ENCODE assay signal across 33 cellular contexts in genomic region chr22:47054231-47055072, GRCh38.
A peak's percentile ranks its signal among the peaks of the same experiment; 100 is the strongest.
DNase-seq lines count a peak whose midpoint lies in the region; ATAC-seq, FAIRE-seq and TF ChIP-seq lines count a peak whose summit lies in the region.
"Had no signal": no experiment of that assay in that cellular context is flagged by ENCODE, and none has a peak within 500 bp of the region (broad histone marks: within the 10 kb centered on the region; RNA-seq: fewer than 3 reads in every experiment).

No MANE protein-coding gene starts in this region.

- H4K8ac ChIP-seq in mesenchymal stem cell (ENCODE audit: low read length) = no peak overlapping the region

- TF ChIP-seq CTCF in WTC11 (IDR thresholded peaks at IDR 0.05) = no peak
- no peak for TF ChIP-seq CTCF in type B pancreatic cell (conservative IDR thresholded peaks at IDR 0.05)
- TF ChIP-seq CTCF in PC-9 (conservative IDR thresholded peaks at IDR 0.05) = no peak

- peak overlapping the region in 1 of 2 experiments; percentile 64 for H3K4ac ChIP-seq in mesenchymal stem cell (ENCODE audit: low read depth in 1 of 2, low read length in 2 of 2)

- no peak overlapping the region for H3K4me3 Mint-ChIP-seq in activated naive CD8-positive, alpha-beta T cell treated with anti-CD3 and anti-CD28 coated beads for 36 hours
- H3K4me3 Mint-ChIP-seq in activated naive CD8-positive, alpha-beta T cell treated with anti-CD3 and anti-CD28 coated beads, Interleukin-2, amount 50 U/mL, for 24 hours = no peak overlapping the region
- H3K4me3 Mint-ChIP-seq in WTC11 (no peak overlapping the region), type B pancreatic cell (peak overlapping the region; percentile 56)
- H3K4me3 Mint-ChIP-seq: activated T-helper 17 cell treated with anti-CD3 and anti-CD28 coated beads, Interleukin-2, amount 50 U/mL, for 72 hours; stimulated activated memory B cell treated with anti-CD40 and anti-IgM and Interleukin-4, amounts not matched to agents 10 μg/mL and 1 μg/mL and 100 μg/mL, for 72 hours; T-cell had no signal

- H3K4me1 ChIP-seq in mesenchymal stem cell (ENCODE audit: control insufficient read depth, insufficient read depth, low read depth, low read length) (peaks cover 39% of the 10 kb centered on the region), PC-9 (replicated peaks; ENCODE audit: insufficient read depth) (no peaks in the 10 kb centered on the region)
- H3K4me1 ChIP-seq: ascending aorta, esophagus squamous epithelium, right atrium auricular region, SJSA1 had no signal

- H3K27me3 Mint-ChIP-seq in activated naive CD8-positive, alpha-beta T cell treated with anti-CD3 and anti-CD28 coated beads for 36 hours = no peaks in the 10 kb centered on the region
- H3K27me3 Mint-ChIP-seq in activated naive CD8-positive, alpha-beta T cell treated with anti-CD3 and anti-CD28 coated beads, Interleukin-2, amount 50 U/mL, for 24 hours = no peaks in the 10 kb centered on the region
- H3K27me3 Mint-ChIP-seq in WTC11 (ENCODE audit: low read depth) = no peaks in the 10 kb centered on the region
- no peaks in the 10 kb centered on the region for H3K27me3 Mint-ChIP-seq in type B pancreatic cell
- H3K27me3 Mint-ChIP-seq: activated T-helper 17 cell treated with anti-CD3 and anti-CD28 coated beads, Interleukin-2, amount 50 U/mL, for 72 hours; naive B cell; stimulated activated memory B cell treated with anti-CD40 and anti-IgM and Interleukin-4, amounts not matched to agents 10 μg/mL and 1 μg/mL and 100 μg/mL, for 72 hours; T-cell had no signal

- H3K4me1 Mint-ChIP-seq in activated naive CD8-positive, alpha-beta T cell treated with anti-CD3 and anti-CD28 coated beads for 36 hours = peaks cover 2% of the 10 kb centered on the region
- H3K4me1 Mint-ChIP-seq in activated naive CD8-positive, alpha-beta T cell treated with anti-CD3 and anti-CD28 coated beads, Interleukin-2, amount 50 U/mL, for 24 hours = peaks cover 7% of the 10 kb centered on the region
- H3K4me1 Mint-ChIP-seq in WTC11 (peaks cover 12% of the 10 kb centered on the region), type B pancreatic cell (ENCODE audit: unreplicated experiment) (peaks cover 43% of the 10 kb centered on the region)

- intact Hi-C loops in PC-9 (cut with micrococcal nuclease; ENCODE audit: unreplicated experiment) = no loop called here

- H3K36me3 ChIP-seq in mesenchymal stem cell (ENCODE audit: control insufficient read depth in 1 of 2, insufficient read depth in 2 of 2, low read depth in 1 of 2, low read length in 2 of 2) = peaks cover 6 to 45% of the 10 kb centered on the region in 2 experiments
- no peaks in the 10 kb centered on the region for H3K36me3 ChIP-seq in PC-9 (ENCODE audit: low read depth)
- H3K36me3 ChIP-seq: ascending aorta, ovary, SJSA1 had no signal

- H2BK5ac ChIP-seq in mesenchymal stem cell (ENCODE audit: low read depth, low read length, poor library complexity, severe bottlenecking) = no peak overlapping the region

- no peak for FAIRE-seq in GM12891 (lab: Jason Lieb, UNC)
- FAIRE-seq: H54, K562, urothelium cell line had no signal

- H3K36me3 Mint-ChIP-seq in activated naive CD8-positive, alpha-beta T cell treated with anti-CD3 and anti-CD28 coated beads for 36 hours = peaks cover 3% of the 10 kb centered on the region
- peaks cover 8% of the 10 kb centered on the region for H3K36me3 Mint-ChIP-seq in activated naive CD8-positive, alpha-beta T cell treated with anti-CD3 and anti-CD28 coated beads, Interleukin-2, amount 50 U/mL, for 24 hours (ENCODE audit: low read depth)
- H3K36me3 Mint-ChIP-seq in WTC11 (no peaks in the 10 kb centered on the region), type B pancreatic cell (peaks cover 9% of the 10 kb centered on the region)

- H3K18ac ChIP-seq in mesenchymal stem cell (ENCODE audit: low read depth in 1 of 2, low read length in 2 of 2) = peak overlapping the region; percentile 54 to 69

- no peaks in the 10 kb centered on the region for H3F3A ChIP-seq in PC-9 (ENCODE audit: insufficient read depth, low read depth)

- no peaks in the 10 kb centered on the region for H3K9me3 Mint-ChIP-seq in activated naive CD8-positive, alpha-beta T cell treated with anti-CD3 and anti-CD28 coated beads for 36 hours
- no peaks in the 10 kb centered on the region for H3K9me3 Mint-ChIP-seq in activated naive CD8-positive, alpha-beta T cell treated with anti-CD3 and anti-CD28 coated beads, Interleukin-2, amount 50 U/mL, for 24 hours
- no peaks in the 10 kb centered on the region for H3K9me3 Mint-ChIP-seq in WTC11
- H3K9me3 Mint-ChIP-seq in type B pancreatic cell = no peaks in the 10 kb centered on the region
- H3K9me3 Mint-ChIP-seq: activated T-helper 17 cell treated with anti-CD3 and anti-CD28 coated beads, Interleukin-2, amount 50 U/mL, for 72 hours; naive B cell; stimulated activated memory B cell treated with anti-CD40 and anti-IgM and Interleukin-4, amounts not matched to agents 10 μg/mL and 1 μg/mL and 100 μg/mL, for 72 hours; T-cell had no signal

- no peak overlapping the region for H3K23ac ChIP-seq in mesenchymal stem cell (ENCODE audit: low read length in 2 of 2)

- no peak overlapping the region for H2BK120ac ChIP-seq in mesenchymal stem cell (ENCODE audit: low read depth, low read length)

- peak overlapping the region in 1 of 2 experiments; percentile 14 for H2BK12ac ChIP-seq in mesenchymal stem cell (ENCODE audit: low read length in 2 of 2)

- H3K79me2 ChIP-seq in PC-9 (ENCODE audit: low read depth) = no peaks in the 10 kb centered on the region

- H2AFZ ChIP-seq in mesenchymal stem cell (ENCODE audit: low read depth, low read length) (no peak overlapping the region), PC-9 (no peak overlapping the region)

- no peak for ATAC-seq in activated naive CD8-positive, alpha-beta T cell treated with anti-CD3 and anti-CD28 coated beads, Interleukin-2, amount 50 U/mL, for 24 hours
- ATAC-seq in WTC11 = no peak
- ATAC-seq in GM21786 (IDR thresholded peaks at IDR 0.05; ENCODE audit: unreplicated experiment) = no peak
- ATAC-seq: activated T-helper 17 cell treated with anti-CD3 and anti-CD28 coated beads, Interleukin-2, amount 50 U/mL, for 72 hours; K562; stimulated activated memory B cell treated with anti-CD40 and anti-IgM and Interleukin-4, amounts not matched to agents 10 μg/mL and 1 μg/mL and 100 μg/mL, for 72 hours; T-cell had no signal

- no peaks in the 10 kb centered on the region for H3K9me2 ChIP-seq in PC-9 (ENCODE audit: insufficient read depth)

- H3K27me3 ChIP-seq in mesenchymal stem cell (ENCODE audit: control insufficient read depth in 1 of 2, insufficient read depth in 1 of 2, low read length in 2 of 2) (no peaks in the 10 kb centered on the region), PC-9 (ENCODE audit: insufficient read depth, low read depth) (no peaks in the 10 kb centered on the region)
- H3K27me3 ChIP-seq: ascending aorta, esophagus squamous epithelium, ovary, right atrium auricular region, SJSA1, testis had no signal

- DNase-seq in activated naive CD8-positive, alpha-beta T cell treated with anti-CD3 and anti-CD28 coated beads for 36 hours = no peak
- no peak for DNase-seq in activated naive CD8-positive, alpha-beta T cell treated with anti-CD3 and anti-CD28 coated beads, Interleukin-2, amount 50 U/mL, for 24 hours
- DNase-seq in WTC11 (ENCODE audit: low spot score) = no peak
- DNase-seq in mesenchymal stem cell = no peak
- DNase-seq in type B pancreatic cell (ENCODE audit: extremely low spot score, unreplicated experiment) = no peak
- no peak for DNase-seq in PC-9
- DNase-seq in GM12891 (ENCODE audit: insufficient read length, low spot score) = no peak
- DNase-seq: activated CD4-positive, alpha-beta T cell treated with anti-CD3 and anti-CD28 coated beads, Interleukin-2, amount 50 U/mL, for 4 hours; activated CD4-positive, CD25-positive, alpha-beta regulatory T cell; activated CD8-positive, alpha-beta memory T cell treated with anti-CD3 and anti-CD28 coated beads, Interleukin-2, amount 50 U/mL, for 4 hours; activated naive CD4-positive, alpha-beta T cell treated with anti-CD3 and anti-CD28 coated beads, Interleukin-2, amount 50 U/mL, for 16 hours; AML-193; esophagus squamous epithelium; foreskin melanocyte; GDM1; MM.1S; naive B cell; NCI-H2081 treated with DMSO at 0.1 percent for 48 hours; NCI-H345; NCI-H748 treated with DMSO at 0.1 percent for 48 hours; ovary; stimulated activated CD4-positive, alpha-beta T cell treated with anti-CD3 and anti-CD28 coated beads, Interleukin-4, amount 100 ng/mL, for 24 hours; T-cell had no signal

- H3K4me2 ChIP-seq in mesenchymal stem cell (ENCODE audit: low read length, poor library complexity, severe bottlenecking) = no peak overlapping the region
- H3K4me2 ChIP-seq in PC-9 = no peak overlapping the region

- no peak overlapping the region for H3K9ac ChIP-seq in mesenchymal stem cell (ENCODE audit: low read length)

- no TSS peak for BruUV-seq in PC-9 (replicated peaks; lab: Mats Ljungman, UMichigan)

- peak overlapping the region; percentile 52 for H4K91ac ChIP-seq in mesenchymal stem cell (ENCODE audit: low read length)

- H3K14ac ChIP-seq in mesenchymal stem cell (ENCODE audit: low read length in 2 of 2) = no peak overlapping the region

- peak overlapping the region; percentile 58 for H3K27ac Mint-ChIP-seq in activated naive CD8-positive, alpha-beta T cell treated with anti-CD3 and anti-CD28 coated beads for 36 hours
- H3K27ac Mint-ChIP-seq in activated naive CD8-positive, alpha-beta T cell treated with anti-CD3 and anti-CD28 coated beads, Interleukin-2, amount 50 U/mL, for 24 hours = no peak overlapping the region
- H3K27ac Mint-ChIP-seq in WTC11 = peak overlapping the region; percentile 63; the same call in 1 of the 2 replicates
- H3K27ac Mint-ChIP-seq in type B pancreatic cell = peak overlapping the region; percentile 82
- H3K27ac Mint-ChIP-seq: activated T-helper 17 cell treated with anti-CD3 and anti-CD28 coated beads, Interleukin-2, amount 50 U/mL, for 72 hours; stimulated activated memory B cell treated with anti-CD40 and anti-IgM and Interleukin-4, amounts not matched to agents 10 μg/mL and 1 μg/mL and 100 μg/mL, for 72 hours had no signal

- H3K27ac ChIP-seq in mesenchymal stem cell (ENCODE audit: low read length, poor library complexity, severe bottlenecking) (peak overlapping the region; percentile 29), PC-9 (no peak overlapping the region)
- H3K27ac ChIP-seq: ascending aorta, esophagus squamous epithelium, ovary, right atrium auricular region, SJSA1, testis had no signal

- H2AK5ac ChIP-seq in mesenchymal stem cell (ENCODE audit: low read length, severe bottlenecking) = no peak overlapping the region

- peaks cover 31% of the 10 kb centered on the region for H3K79me1 ChIP-seq in mesenchymal stem cell (replicated peaks; ENCODE audit: low read length, poor library complexity, severe bottlenecking)

- no peak overlapping the region for H2BK15ac ChIP-seq in mesenchymal stem cell (ENCODE audit: low read depth, poor library complexity, severe bottlenecking)

- WGBS in mesenchymal stem cell = 97% methylated on average over 27 of the region's 28 CpGs

- H3K9me3 ChIP-seq in mesenchymal stem cell (ENCODE audit: control insufficient read depth, low read length) (no peaks in the 10 kb centered on the region), PC-9 (ENCODE audit: insufficient read depth, low read depth) (no peaks in the 10 kb centered on the region)
- H3K9me3 ChIP-seq: ascending aorta, esophagus squamous epithelium, ovary, right atrium auricular region, SJSA1, testis had no signal

- TF ChIP-seq POLR2A in GM12891 (IDR thresholded peaks at IDR 0.05; ENCODE audit: low read depth, low read length) = no peak

- POLR2A ChIA-PET in WTC11 (lab: Charles Lee) (no interaction called here), PC-9 (lab: Charles Lee; ENCODE audit: unreplicated experiment) (no interaction called here)

- H4K20me1 ChIP-seq in PC-9 (ENCODE audit: insufficient read depth) = peaks cover 10% of the 10 kb centered on the region

- H3K4me3 ChIP-seq in mesenchymal stem cell (ENCODE audit: insufficient read depth in 1 of 2, low read depth in 1 of 2, low read length in 2 of 2) = no peak overlapping the region
- no peak overlapping the region for H3K4me3 ChIP-seq in PC-9
- H3K4me3 ChIP-seq: ascending aorta, esophagus squamous epithelium, K562, ovary, right atrium auricular region, SJSA1, testis had no signal

- CTCF ChIA-PET in WTC11 (lab: Charles Lee) = no interaction called here
- CTCF ChIA-PET in PC-9 (lab: Charles Lee) = no interaction called here
